1 cellular context compared by ENCODE assay signal in genomic region chr9:113222482-113222841, GRCh38.
TF ChIP-seq lines count a peak whose summit lies in the region.

No MANE protein-coding gene starts in this region.

TF ChIP-seq in K562, 482 proteins besides CTCF, POLR2A, EP300 and RAD21 (continued from another document):
- TF ChIP-seq ZBTB33 (CRISPR knock-in tag; IDR thresholded peaks at IDR 0.05) (no peak), FOS (IDR thresholded peaks at IDR 0.05; ENCODE audit: extremely low read depth, insufficient read length) (no peak), SMARCA4 (IDR thresholded peaks at IDR 0.05) (0 out of 2 replicates have a peak, but pooled peaks have one; percentile 3), SP1 (CRISPR knock-in tag; IDR thresholded peaks at IDR 0.05) (peak; percentile 42; the same call in 1 of the 2 replicates), L3MBTL2 (IDR thresholded peaks at IDR 0.05) (0 out of 2 replicates have a peak, but pooled peaks have one; percentile 12), ATF4 (CRISPR knock-in tag; IDR thresholded peaks at IDR 0.05) (peak; percentile 84), GABPA (tag; conservative IDR thresholded peaks at IDR 0.05; ENCODE audit: low read depth) (peak; percentile 42; the same call in 1 of the 2 replicates), ZBTB9 (CRISPR knock-in tag; IDR thresholded peaks at IDR 0.05) (peak; percentile 14; the same call in 1 of the 2 replicates), TBP (optimal IDR thresholded peaks at IDR 0.05; ENCODE audit: low read depth, low read length) (peak; percentile 8)
- TF ChIP-seq, protein P1, sequence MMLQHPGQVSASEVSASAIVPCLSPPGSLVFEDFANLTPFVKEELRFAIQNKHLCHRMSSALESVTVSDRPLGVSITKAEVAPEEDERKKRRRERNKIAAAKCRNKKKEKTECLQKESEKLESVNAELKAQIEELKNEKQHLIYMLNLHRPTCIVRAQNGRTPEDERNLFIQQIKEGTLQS (IDR thresholded peaks at IDR 0.05), result peak; percentile 89
- TF ChIP-seq, protein P1 (CRISPR knock-in tag; conservative IDR thresholded peaks at IDR 0.05), result no peak
